In genomic region chr3:47347217-47347801, GRCh38 we compare ENCODE assay signal across 8 cellular contexts. TPM values are rescaled to one million over a fixed set of nuclear protein-coding genes. Genes with fewer than 3 reads are reported as not detected.
DNase-seq lines count a peak whose midpoint lies in the region; ATAC-seq and TF ChIP-seq lines count a peak whose summit lies in the region.

No MANE protein-coding gene starts in this region.

- peaks cover 32% of the 10 kb centered on the region for H3K36me3 ChIP-seq in lower lobe of right lung

- H3K27me3 ChIP-seq in lower lobe of right lung (ENCODE audit: low read depth): no peaks in the 10 kb centered on the region

- ATAC-seq in HG02610 (IDR thresholded peaks at IDR 0.05; ENCODE audit: unreplicated experiment): peak; percentile 57
- peak; percentile 57 to 72 for ATAC-seq in lower lobe of right lung

- peaks cover 14% of the 10 kb centered on the region for H3K36me3 Mint-ChIP-seq in activated T-helper 2 cell treated with anti-CD3 and anti-CD28 coated beads, Interferon-gamma antibody, Interleukin-2, Interleukin-4, amounts not matched to agents 10 μg/mL and 5 μg/mL and 100 μg/mL, durations not matched to agents 14 hours and 24 hours and 36 hours (ENCODE audit: low read depth)

- H3K9me3 ChIP-seq in lower lobe of right lung: no peaks in the 10 kb centered on the region

- TF ChIP-seq CTCF in lower lobe of right lung (IDR thresholded peaks at IDR 0.05): no peak

- H3K4me1 ChIP-seq in lower lobe of right lung: peaks cover 15% of the 10 kb centered on the region

- H3K27ac ChIP-seq in lower lobe of right lung: no peak overlapping the region

- H3K27me3 Mint-ChIP-seq in activated T-helper 2 cell treated with anti-CD3 and anti-CD28 coated beads, Interferon-gamma antibody, Interleukin-2, Interleukin-4, amounts not matched to agents 10 μg/mL and 5 μg/mL and 100 μg/mL, durations not matched to agents 14 hours and 24 hours and 36 hours (ENCODE audit: low read depth): peaks cover 4% of the 10 kb centered on the region

- intact Hi-C loops in lower lobe of right lung (cut with DNase I) (no loop called here), posterior vena cava (cut with DNase I) (no loop called here)
- intact Hi-C loops in activated T-helper 2 cell treated with anti-CD3 and anti-CD28 coated beads, Interferon-gamma antibody, Interleukin-2, Interleukin-4, amounts not matched to agents 10 μg/mL and 5 μg/mL and 100 μg/mL, durations not matched to agents 14 hours and 24 hours and 36 hours (cut with micrococcal nuclease): no loop called here

- no peaks in the 10 kb centered on the region for H3K4me1 Mint-ChIP-seq in activated T-helper 2 cell treated with anti-CD3 and anti-CD28 coated beads, Interferon-gamma antibody, Interleukin-2, Interleukin-4, amounts not matched to agents 10 μg/mL and 5 μg/mL and 100 μg/mL, durations not matched to agents 14 hours and 24 hours and 36 hours (ENCODE audit: low read depth)

- no peak overlapping the region for H3K4me3 Mint-ChIP-seq in activated T-helper 2 cell treated with anti-CD3 and anti-CD28 coated beads, Interferon-gamma antibody, Interleukin-2, Interleukin-4, amounts not matched to agents 10 μg/mL and 5 μg/mL and 100 μg/mL, durations not matched to agents 14 hours and 24 hours and 36 hours (ENCODE audit: low read depth)

- DNase-seq in RPMI7951 (ENCODE audit: low read depth) (peak; percentile 84), lower lobe of right lung (no peak), D341Med (ENCODE audit: low spot score) (no peak), posterior vena cava (ENCODE audit: low spot score) (no peak), NCI-H187 (lab: John Stamatoyannopoulos, UW) (no peak)
- DNase-seq in activated T-helper 2 cell treated with anti-CD3 and anti-CD28 coated beads, Interferon-gamma antibody, Interleukin-2, Interleukin-4, amounts not matched to agents 10 μg/mL and 5 μg/mL and 100 μg/mL, durations not matched to agents 14 hours and 24 hours and 36 hours (ENCODE audit: low spot score): no peak

- H3K4me3 ChIP-seq in GM08714 (ENCODE audit: low read length) (peak overlapping the region; percentile 42; the same call in 1 of the 2 replicates), lower lobe of right lung (no peak overlapping the region)

- no peaks in the 10 kb centered on the region for H3K9me3 Mint-ChIP-seq in activated T-helper 2 cell treated with anti-CD3 and anti-CD28 coated beads, Interferon-gamma antibody, Interleukin-2, Interleukin-4, amounts not matched to agents 10 μg/mL and 5 μg/mL and 100 μg/mL, durations not matched to agents 14 hours and 24 hours and 36 hours

- no peak overlapping the region for H3K27ac Mint-ChIP-seq in activated T-helper 2 cell treated with anti-CD3 and anti-CD28 coated beads, Interferon-gamma antibody, Interleukin-2, Interleukin-4, amounts not matched to agents 10 μg/mL and 5 μg/mL and 100 μg/mL, durations not matched to agents 14 hours and 24 hours and 36 hours

RNA-seq across cellular contexts. Expression of gene PTPN23, which starts 33.5 kb away (rescaled TPM):
- total RNA-seq in RPMI7951 (2014; rRNA removed; shearing (Covaris generic)): 5.9 and 10.2 TPM in 2 replicates
- 40.4 TPM for total RNA-seq in lower lobe of right lung
- total RNA-seq in activated T-helper 2 cell treated with anti-CD3 and anti-CD28 coated beads, Interferon-gamma antibody, Interleukin-2, Interleukin-4, amounts not matched to agents 10 μg/mL and 5 μg/mL and 100 μg/mL, durations not matched to agents 14 hours and 24 hours and 36 hours: 35.7 and 38.3 TPM in 2 replicates
- 10 to 100 TPM; 30.8 to 32.4 TPM for total RNA-seq in posterior vena cava
